16 cellular contexts compared by ENCODE assay signal in genomic region chr9:27431573-27431972, GRCh38.
DNase-seq lines count a peak whose midpoint lies in the region; ATAC-seq, FAIRE-seq and TF ChIP-seq lines count a peak whose summit lies in the region.
"Had no signal": no experiment of that assay in that cellular context is flagged by ENCODE, and none has a peak within 500 bp of the region (broad histone marks: within the 10 kb centered on the region; RNA-seq: fewer than 3 reads in every experiment).

No MANE protein-coding gene starts in this region.

- no peak for TF ChIP-seq POLR2A in K562 (conservative IDR thresholded peaks at IDR 0.05)
- no peak for TF ChIP-seq POLR2A in transverse colon (IDR thresholded peaks at IDR 0.05)

- H3K4me1 Mint-ChIP-seq in activated T-helper 2 cell treated with anti-CD3 and anti-CD28 coated beads, Interferon-gamma antibody, Interleukin-2, Interleukin-4, amounts not matched to agents 10 μg/mL and 5 μg/mL and 100 μg/mL, durations not matched to agents 14 hours and 24 hours and 36 hours (ENCODE audit: low read depth): peaks cover 6% of the 10 kb centered on the region

- no peak overlapping the region for H2AK5ac ChIP-seq in trophoblast cell (ENCODE audit: low read length)

- H3K79me2 ChIP-seq in K562 (ENCODE audit: control insufficient read depth, insufficient read depth, low read length) (peaks cover 28% of the 10 kb centered on the region), trophoblast cell (ENCODE audit: control insufficient read depth, insufficient read depth, low read length, poor library complexity) (peaks cover 8% of the 10 kb centered on the region)

- no peaks in the 10 kb centered on the region for H3K9me3 Mint-ChIP-seq in activated T-helper 2 cell treated with anti-CD3 and anti-CD28 coated beads, Interferon-gamma antibody, Interleukin-2, Interleukin-4, amounts not matched to agents 10 μg/mL and 5 μg/mL and 100 μg/mL, durations not matched to agents 14 hours and 24 hours and 36 hours
- H3K9me3 Mint-ChIP-seq: activated CD4-positive, alpha-beta memory T cell treated with anti-CD3 and anti-CD28 coated beads, Interleukin-2, amount 10 ng/mL, durations not matched to agents 7 days and 5 days; T-cell had no signal

- H3K4me1 ChIP-seq in K562 (replicated peaks in 1 of 2; ENCODE audit: control insufficient read depth in 2 of 2, insufficient read depth in 2 of 2, low read length in 2 of 2) (peaks cover 3 to 9% of the 10 kb centered on the region in 2 experiments; a peak in 3 of 5 replicates), foreskin keratinocyte (peaks cover 52% of the 10 kb centered on the region), trophoblast cell (ENCODE audit: control insufficient read depth in 1 of 2, insufficient read depth in 2 of 2, low read length in 2 of 2) (peaks cover 28 to 49% of the 10 kb centered on the region in 2 experiments), transverse colon (peaks cover 6 to 77% (median 27%) of the 10 kb centered on the region in 4 donors)

- no peak overlapping the region for H3K4ac ChIP-seq in trophoblast cell (ENCODE audit: low read depth, low read length)

- H4K12ac ChIP-seq in trophoblast cell (ENCODE audit: low read depth, low read length): no peak overlapping the region

- in situ Hi-C loops in K562 (cut with MboI): no loop called here
- in situ Hi-C loops in transverse colon (cut with MboI; ENCODE audit: low pct_ligation_motif_present in 1 of 4, low pct_unique_long_range_greater_than_20kb in 1 of 4, low sequenced_read_pairs in 3 of 4): no loop called here

- no peaks in the 10 kb centered on the region for H3K9me3 ChIP-seq in K562 (replicated peaks; ENCODE audit: control insufficient read depth, insufficient read depth, low read depth, low read length)
- no peaks in the 10 kb centered on the region for H3K9me3 ChIP-seq in trophoblast cell (ENCODE audit: insufficient read depth, low read depth, low read length)
- H3K9me3 ChIP-seq in transverse colon: no peaks in the 10 kb centered on the region
- H3K9me3 ChIP-seq: psoas muscle had no signal

- TF ChIP-seq RAD21 in K562 (CRISPR knock-in tag; conservative IDR thresholded peaks at IDR 0.05 in 1 of 2, IDR thresholded peaks at IDR 0.05 in 1 of 2): no peak

- H3K36me3 ChIP-seq in K562 (ENCODE audit: control insufficient read depth, insufficient read depth, low read length) (no peaks in the 10 kb centered on the region), trophoblast cell (ENCODE audit: control insufficient read depth in 1 of 2, insufficient read depth in 2 of 2, low read length in 2 of 2) (no peaks in the 10 kb centered on the region), transverse colon (no peaks in the 10 kb centered on the region)

- no peak overlapping the region for H3K14ac ChIP-seq in trophoblast cell (ENCODE audit: low read length)

- H4K91ac ChIP-seq in trophoblast cell (ENCODE audit: low read depth, low read length): peak overlapping the region; percentile 45

- H3K4me2 ChIP-seq in K562 (ENCODE audit: insufficient read depth, low read length) (no peak overlapping the region), trophoblast cell (ENCODE audit: low read length) (peak overlapping the region; percentile 8)

- H3K36me3 Mint-ChIP-seq in activated T-helper 2 cell treated with anti-CD3 and anti-CD28 coated beads, Interferon-gamma antibody, Interleukin-2, Interleukin-4, amounts not matched to agents 10 μg/mL and 5 μg/mL and 100 μg/mL, durations not matched to agents 14 hours and 24 hours and 36 hours (ENCODE audit: low read depth): no peaks in the 10 kb centered on the region
- H3K36me3 Mint-ChIP-seq: T-cell had no signal

- no TSS peak for BruUV-seq in K562 (replicated peaks; lab: Mats Ljungman, UMichigan)

- H3K27ac ChIP-seq in K562 (ENCODE audit: extremely low read depth, low read depth, low read length) (no peak overlapping the region), foreskin keratinocyte (peak overlapping the region; percentile 32), trophoblast cell (ENCODE audit: low read depth, low read length) (peak overlapping the region; percentile 91), transverse colon (peak overlapping the region; percentile 45 to 72 (median 60))
- H3K27ac ChIP-seq: psoas muscle had no signal

- intact Hi-C loops in K562 (cut with micrococcal nuclease) (loop anchor here (10.0 kb wide), 1 partner anchor 103 kb away; no protein-coding TSS in a partner anchor), transverse colon (cut with DNase I; ENCODE audit: low total_unique reads) (no loop called here)
- intact Hi-C loops in activated T-helper 2 cell treated with anti-CD3 and anti-CD28 coated beads, Interferon-gamma antibody, Interleukin-2, Interleukin-4, amounts not matched to agents 10 μg/mL and 5 μg/mL and 100 μg/mL, durations not matched to agents 14 hours and 24 hours and 36 hours (cut with micrococcal nuclease): no loop called here

- H3K4me3 Mint-ChIP-seq in activated T-helper 2 cell treated with anti-CD3 and anti-CD28 coated beads, Interferon-gamma antibody, Interleukin-2, Interleukin-4, amounts not matched to agents 10 μg/mL and 5 μg/mL and 100 μg/mL, durations not matched to agents 14 hours and 24 hours and 36 hours (ENCODE audit: low read depth): no peak overlapping the region
- H3K4me3 Mint-ChIP-seq: activated CD4-positive, alpha-beta memory T cell treated with anti-CD3 and anti-CD28 coated beads, Interleukin-2, amount 10 ng/mL, durations not matched to agents 7 days and 5 days; T-cell had no signal

- peaks cover 39% of the 10 kb centered on the region for H3K79me1 ChIP-seq in trophoblast cell (ENCODE audit: low read length)

- CTCF ChIA-PET in K562 (lab: Yijun Ruan, JAX; ENCODE audit: low intra/inter-chr PET ratio): no interaction called here

- POLR2A ChIA-PET in K562 (lab: Yijun Ruan, JAX): interaction anchor here (0.6 kb wide), 1 partner anchor 53 kb away, joined by 4 read pairs; no protein-coding TSS in a partner anchor

- H3K9me1 ChIP-seq in K562 (ENCODE audit: control insufficient read depth, insufficient read depth, low read length): no peaks in the 10 kb centered on the region

- no peak for ATAC-seq in K562
- ATAC-seq in foreskin keratinocyte: no peak
- ATAC-seq: psoas muscle; stimulated activated naive CD8-positive, alpha-beta T cell treated with anti-CD3 and anti-CD28 coated beads, Interleukin-15, Interleukin-2, amounts not matched to agents 100 U/mL and 50 U/mL, for 24 hours; T-cell had no signal

- FAIRE-seq in K562 (lab: Jason Lieb, UNC): no peak

- 0% methylated on average over 1 of the region's 1 CpG for WGBS in K562 (ENCODE audit: insufficient coverage, low coverage, missing lambda C conversion rate)
- no CpG with 5 or more reads among the region's 1 CpG for WGBS in trophoblast cell (ENCODE audit: extremely low coverage, insufficient coverage, insufficient read length)
- WGBS in transverse colon (ENCODE audit: low coverage in 1 of 2), 2 donors: 0 to 50% methylated on average over 1 of the region's 1 CpG

- TF ChIP-seq CTCF in K562 (IDR thresholded peaks at IDR 0.05 in 2 of 3, conservative IDR thresholded peaks at IDR 0.05 in 1 of 3; ENCODE audit: insufficient read depth in 2 of 3, low read depth in 1 of 3, low read length in 3 of 3) (no peak), foreskin keratinocyte (conservative IDR thresholded peaks at IDR 0.05) (no peak), transverse colon (IDR thresholded peaks at IDR 0.05) (no peak), GM10266 (IDR thresholded peaks at IDR 0.05; ENCODE audit: control insufficient read depth, insufficient read depth, low read depth, missing control alignments) (no peak)

- H3K9ac ChIP-seq in K562 (ENCODE audit: insufficient read depth in 1 of 2, low read depth in 2 of 2, low read length in 2 of 2): no peak overlapping the region
- H3K9ac ChIP-seq in trophoblast cell (ENCODE audit: low read length): no peak overlapping the region

- no peak overlapping the region for H3K23ac ChIP-seq in trophoblast cell (ENCODE audit: low read length)

- no peak overlapping the region for H4K8ac ChIP-seq in trophoblast cell (ENCODE audit: low read depth, low read length)

- no peak for TF ChIP-seq EP300 in K562 (IDR thresholded peaks at IDR 0.05; ENCODE audit: low read length)
- TF ChIP-seq EP300 in transverse colon (IDR thresholded peaks at IDR 0.05; ENCODE audit: low read depth): no peak

- H2BK12ac ChIP-seq in trophoblast cell (ENCODE audit: low read length): peak overlapping the region; percentile 4

- H3K18ac ChIP-seq in trophoblast cell (ENCODE audit: low read length): no peak overlapping the region

- H3K4me3 ChIP-seq in K562 (no peak overlapping the region), trophoblast cell (ENCODE audit: low read depth, low read length) (no peak overlapping the region), transverse colon (no peak overlapping the region)
- H3K4me3 ChIP-seq: psoas muscle had no signal

- DNase-seq in K562 (ENCODE audit: extremely low read depth in 1 of 4, low spot score in 3 of 4): no peak
- no peak for DNase-seq in foreskin keratinocyte
- DNase-seq in trophoblast cell: no peak
- DNase-seq in transverse colon: no peak
- no peak for DNase-seq in activated T-helper 2 cell treated with anti-CD3 and anti-CD28 coated beads, Interferon-gamma antibody, Interleukin-2, Interleukin-4, amounts not matched to agents 10 μg/mL and 5 μg/mL and 100 μg/mL, durations not matched to agents 14 hours and 24 hours and 36 hours (ENCODE audit: low spot score)
- no peak for DNase-seq in NCI-H1092 (lab: John Stamatoyannopoulos, UW)
- no peak for DNase-seq in GM10266 (ENCODE audit: extremely low spot score)
- DNase-seq: activated CD4-positive, alpha-beta memory T cell treated with anti-CD3 and anti-CD28 coated beads, Interleukin-2, amount 10 ng/mL, durations not matched to agents 7 days and 5 days; activated T-cell treated with anti-CD3 and anti-CD28 coated beads, Interleukin-2, amount 50 U/mL, for 48 hours; AML-193; naive B cell; NCI-H187 treated with DMSO at 0.1 percent for 48 hours; psoas muscle; stimulated activated CD4-positive, alpha-beta T cell treated with anti-CD3 and anti-CD28 coated beads, Interleukin-15, amount 100 ng/mL, for 24 hours; stimulated activated naive CD8-positive, alpha-beta T cell treated with anti-CD3 and anti-CD28 coated beads, Interleukin-15, Interleukin-2, amounts not matched to agents 100 U/mL and 50 U/mL, for 24 hours; T-cell had no signal

- H3K27ac Mint-ChIP-seq in activated T-helper 2 cell treated with anti-CD3 and anti-CD28 coated beads, Interferon-gamma antibody, Interleukin-2, Interleukin-4, amounts not matched to agents 10 μg/mL and 5 μg/mL and 100 μg/mL, durations not matched to agents 14 hours and 24 hours and 36 hours: no peak overlapping the region
- H3K27ac Mint-ChIP-seq: activated CD4-positive, alpha-beta memory T cell treated with anti-CD3 and anti-CD28 coated beads, Interleukin-2, amount 10 ng/mL, durations not matched to agents 7 days and 5 days; T-cell had no signal

- peak overlapping the region; percentile 16 for H2BK120ac ChIP-seq in trophoblast cell (ENCODE audit: insufficient read depth, low read length, poor library complexity)

- peaks cover 2% of the 10 kb centered on the region for H3K27me3 Mint-ChIP-seq in activated T-helper 2 cell treated with anti-CD3 and anti-CD28 coated beads, Interferon-gamma antibody, Interleukin-2, Interleukin-4, amounts not matched to agents 10 μg/mL and 5 μg/mL and 100 μg/mL, durations not matched to agents 14 hours and 24 hours and 36 hours (ENCODE audit: low read depth)
- H3K27me3 Mint-ChIP-seq: naive B cell had no signal

- H3K27me3 ChIP-seq in K562 (ENCODE audit: control insufficient read depth in 2 of 2, insufficient read depth in 2 of 2, low read length in 2 of 2) (no peaks in the 10 kb centered on the region), foreskin keratinocyte (no peaks in the 10 kb centered on the region), trophoblast cell (ENCODE audit: insufficient read depth, low read length) (no peaks in the 10 kb centered on the region), transverse colon (no peaks in the 10 kb centered on the region)

- H2AFZ ChIP-seq in K562 (ENCODE audit: low read depth, low read length) (no peak overlapping the region), trophoblast cell (ENCODE audit: insufficient read depth, low read length, poor library complexity) (no peak overlapping the region)

- no peaks in the 10 kb centered on the region for H4K20me1 ChIP-seq in K562 (replicated peaks; ENCODE audit: control insufficient read depth, insufficient read depth, low read length)

- H2BK5ac ChIP-seq in trophoblast cell (ENCODE audit: low read depth, low read length, poor library complexity): peak overlapping the region; percentile 45
